Comparison of ENCODE assay signal across 1 cellular context in the genomic region with DNA sequence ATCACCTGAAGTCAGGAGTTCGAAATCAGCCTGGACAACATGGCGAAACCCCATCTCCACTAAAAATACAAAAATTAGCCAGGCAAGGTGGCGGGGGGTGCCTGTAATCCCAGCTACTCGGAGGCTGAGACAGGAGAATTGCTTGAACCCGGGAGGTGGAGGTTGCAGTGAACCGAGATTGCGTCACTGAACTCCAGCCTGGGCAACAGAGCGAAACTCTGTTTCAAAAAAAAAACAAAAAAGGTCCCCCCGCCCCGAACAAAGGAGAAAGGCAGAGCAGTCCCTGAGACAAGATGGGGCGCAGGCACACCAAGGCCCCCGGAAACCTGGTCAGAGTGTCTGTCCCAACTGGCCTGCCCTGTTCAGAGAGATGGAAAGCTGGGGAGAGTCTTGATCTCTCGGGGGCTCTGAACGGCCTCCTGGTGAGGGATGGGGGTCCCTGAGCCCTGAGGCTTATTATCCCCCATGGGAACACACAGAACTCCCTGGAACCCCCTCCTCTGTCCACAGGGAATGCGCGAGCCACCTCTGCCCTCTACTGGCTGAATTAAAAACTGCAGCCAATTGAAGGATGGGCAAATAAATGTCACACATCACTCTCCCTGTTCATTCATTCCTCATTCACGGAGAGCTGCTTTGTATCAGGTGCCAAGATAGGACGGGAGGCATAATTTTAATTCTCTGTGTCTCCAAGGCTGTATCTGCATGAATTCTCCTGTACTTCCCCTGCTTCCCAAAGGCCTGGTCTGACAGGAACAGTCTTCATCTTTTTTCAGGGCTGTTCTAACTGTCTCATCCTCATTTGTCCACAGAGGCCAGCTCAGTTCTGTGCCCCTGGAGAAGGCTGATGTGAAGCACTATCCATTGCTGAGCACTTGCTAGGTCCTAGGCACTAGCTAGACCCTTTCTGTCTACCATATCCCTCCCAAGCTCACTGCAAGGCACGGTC.
TF ChIP-seq lines count a peak whose summit lies in the region.

No MANE protein-coding gene starts in this region.

TF ChIP-seq in H1, 55 proteins besides CTCF, POLR2A, EP300 and RAD21:
- TF ChIP-seq NANOG (IDR thresholded peaks at IDR 0.05; ENCODE audit: insufficient read depth, low read depth, low read length, poor library complexity, severe bottlenecking) (no peak), CHD1 (IDR thresholded peaks at IDR 0.05; ENCODE audit: low read depth, low read length) (no peak), RXRA (IDR thresholded peaks at IDR 0.05; ENCODE audit: insufficient read depth, low read depth, low read length) (no peak), SAP30 (IDR thresholded peaks at IDR 0.05; ENCODE audit: insufficient read depth, insufficient replicate concordance, low read length) (no peak), CTBP2 (IDR thresholded peaks at IDR 0.05; ENCODE audit: borderline replicate concordance, insufficient read depth, insufficient read length, low read length) (no peak), TEAD4 (IDR thresholded peaks at IDR 0.05; ENCODE audit: low read depth, low read length) (peak; percentile 82)
